ENCODE assay signal across 9 cellular contexts in the genomic region with DNA sequence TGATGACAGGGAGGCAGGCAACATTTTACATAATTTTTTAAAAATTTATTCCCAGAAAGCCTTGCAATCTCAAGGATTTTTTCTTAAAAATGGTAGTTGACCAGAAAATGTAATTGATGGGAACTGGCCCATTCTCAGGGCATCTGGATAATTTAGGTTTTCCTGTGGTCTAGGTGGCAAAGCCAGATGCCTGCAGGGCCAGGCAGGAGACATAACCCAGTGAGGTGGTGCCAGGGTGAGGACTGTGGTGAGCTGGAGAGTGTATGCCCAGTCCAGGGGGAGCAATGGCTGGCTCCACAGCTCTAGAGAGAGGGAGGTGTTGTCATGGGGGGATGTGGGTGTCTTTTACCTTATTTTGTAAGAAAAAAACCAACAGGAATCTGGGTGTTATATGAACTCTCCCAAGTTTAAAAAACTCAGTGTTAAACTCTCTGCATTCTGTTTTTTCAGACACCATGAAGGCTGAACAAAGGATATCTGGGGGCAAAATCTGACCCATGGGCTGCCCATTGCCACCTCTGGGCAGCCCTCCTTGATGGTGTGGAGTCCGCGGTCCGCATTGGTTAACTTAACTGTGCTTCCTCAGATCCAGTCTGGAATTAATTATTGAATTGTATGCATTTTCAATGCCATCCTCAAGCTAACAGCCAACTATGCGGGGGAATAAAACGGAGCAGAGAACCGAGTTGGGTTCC. TPM values are rescaled to one million over a fixed set of nuclear protein-coding genes. Genes with fewer than 3 reads are reported as not detected.
DNase-seq lines count a peak whose midpoint lies in the region; ATAC-seq and TF ChIP-seq lines count a peak whose summit lies in the region.
"Had no signal": no experiment of that assay in that cellular context is flagged by ENCODE, and none has a peak within 500 bp of the region (broad histone marks: within the 10 kb centered on the region; RNA-seq: fewer than 3 reads in every experiment).

No MANE protein-coding gene starts in this region.

- H3K4me3 ChIP-seq in HCT116 (replicated peaks in 1 of 2; ENCODE audit: low read depth in 1 of 2, low read length in 2 of 2): peak overlapping the region; percentile 19 to 34; a peak in 3 of 4 replicates
- peak overlapping the region; percentile 52 for H3K4me3 ChIP-seq in adipocyte (ENCODE audit: low read length)
- H3K4me3 ChIP-seq in left ventricle myocardium inferior: peak overlapping the region; percentile 31
- H3K4me3 ChIP-seq in subcutaneous abdominal adipose tissue (ENCODE audit: low read depth in 1 of 5, low read length in 5 of 5): peak overlapping the region; percentile 12 to 54 (median 51)
- H3K4me3 ChIP-seq: ovary had no signal

- no TSS peak for BruUV-seq in HCT116 (replicated peaks; lab: Mats Ljungman, UMichigan)

- H3K9me3 ChIP-seq in HCT116 (ENCODE audit: control insufficient read depth in 1 of 2, insufficient read depth in 1 of 2, low read depth in 1 of 2, low read length in 2 of 2) (peaks cover 0 to 5% of the 10 kb centered on the region in 2 experiments; a peak in 1 of 4 replicates), adipocyte (ENCODE audit: control insufficient read depth, low read length) (peaks cover 12% of the 10 kb centered on the region), left ventricle myocardium inferior (replicated peaks) (peaks cover 13% of the 10 kb centered on the region), subcutaneous abdominal adipose tissue (ENCODE audit: control insufficient read depth in 5 of 5, low read length in 5 of 5) (peaks cover 2 to 11% (median 7%) of the 10 kb centered on the region in 5 donors)
- H3K9me3 ChIP-seq: ovary had no signal

- peak overlapping the region; percentile 97 for H2AFZ ChIP-seq in HCT116 (ENCODE audit: low read depth, low read length, poor library complexity, severe bottlenecking)

- no peaks in the 10 kb centered on the region for H3K79me2 ChIP-seq in HCT116 (ENCODE audit: insufficient read depth, low read length)

- DNase-seq in HCT116 (ENCODE audit: low read depth, low spot score): no peak
- peak; percentile 14 for DNase-seq in adipocyte (ENCODE audit: low read depth)
- no peak for DNase-seq in left ventricle myocardium inferior
- DNase-seq in stimulated activated CD4-positive, alpha-beta T cell treated with anti-CD3 and anti-CD28 coated beads, Interleukin-2, amount 100 ng/mL, for 48 hours: no peak
- DNase-seq in caudate nucleus (lab: John Stamatoyannopoulos, UW): no peak

- RAD21 ChIA-PET in HCT116 (lab: Charles Lee; ENCODE audit: low non-redundant PET in 1 of 2, low total read pairs in 2 of 2, uncharacterized antibody in 2 of 2, unreplicated experiment in 2 of 2): interaction anchor here in 1 of 2 experiments (0.6 to 1.2 kb wide), 3 partner anchors 9 to 279 kb away, joined by 3 to 4 read pairs (median 4); no protein-coding TSS in a partner anchor

- POLR2A ChIA-PET in HCT116 (lab: Charles Lee): interaction anchor here (1.1 kb wide), 1 partner anchor 176 kb away, joined by 3 read pairs; no protein-coding TSS in a partner anchor

- no peaks in the 10 kb centered on the region for H3K27me3 ChIP-seq in HCT116 (ENCODE audit: insufficient read depth, low read length)
- H3K27me3 ChIP-seq in adipocyte (replicated peaks; ENCODE audit: control insufficient read depth, insufficient read depth, low read length): no peaks in the 10 kb centered on the region
- H3K27me3 ChIP-seq in left ventricle myocardium inferior (ENCODE audit: low read depth): no peaks in the 10 kb centered on the region
- H3K27me3 ChIP-seq in subcutaneous abdominal adipose tissue (ENCODE audit: control insufficient read depth in 5 of 5, insufficient read depth in 4 of 5, low read length in 5 of 5): peaks cover 0 to 6% (median 0%) of the 10 kb centered on the region in 5 donors
- H3K27me3 ChIP-seq: ovary had no signal

- H3K27ac ChIP-seq in HCT116 (ENCODE audit: low read depth, low read length) (no peak overlapping the region), left ventricle myocardium inferior (replicated peaks) (no peak overlapping the region), subcutaneous abdominal adipose tissue (ENCODE audit: low read depth, low read length) (no peak overlapping the region), caudate nucleus (ENCODE audit: low read depth, low read length) (no peak overlapping the region)
- H3K27ac ChIP-seq: HL-60, ovary had no signal

- TF ChIP-seq POLR2A in HCT116 (IDR thresholded peaks at IDR 0.05; ENCODE audit: borderline replicate concordance, extremely low read depth, insufficient read depth, insufficient read length): no peak

- H3K4me2 ChIP-seq in HCT116 (ENCODE audit: low read length): peak overlapping the region; percentile 72

- TF ChIP-seq CTCF in HCT116 (IDR thresholded peaks at IDR 0.05 in 2 of 3, conservative IDR thresholded peaks at IDR 0.05 in 1 of 3; ENCODE audit: borderline replicate concordance in 1 of 3, insufficient read depth in 1 of 3, low read depth in 2 of 3, low read length in 2 of 3) (no peak), left ventricle myocardium inferior (IDR thresholded peaks at IDR 0.05; ENCODE audit: borderline replicate concordance) (no peak)

- peaks cover 0 to 8% of the 10 kb centered on the region in 2 experiments; a peak in 2 of 4 replicates for H3K4me1 ChIP-seq in HCT116 (ENCODE audit: control insufficient read depth in 1 of 2, insufficient read depth in 2 of 2, low read length in 2 of 2)
- H3K4me1 ChIP-seq in adipocyte (ENCODE audit: control insufficient read depth, insufficient read depth, low read length): peaks cover 9% of the 10 kb centered on the region
- H3K4me1 ChIP-seq in left ventricle myocardium inferior: peaks cover 13% of the 10 kb centered on the region
- peaks cover 0 to 4% (median 4%) of the 10 kb centered on the region in 5 donors for H3K4me1 ChIP-seq in subcutaneous abdominal adipose tissue (ENCODE audit: control insufficient read depth in 5 of 5, insufficient read depth in 5 of 5, low read length in 5 of 5)

- ATAC-seq in HCT116 (peak; percentile 66), GM18909 (IDR thresholded peaks at IDR 0.05; ENCODE audit: poor library complexity, unreplicated experiment) (no peak)

- H3K9me2 ChIP-seq in HCT116 (ENCODE audit: insufficient read depth): no peaks in the 10 kb centered on the region

- intact Hi-C loops in HCT116 (cut with micrococcal nuclease) (loop anchor here (1.0 to 2.0 kb wide), 4 partner anchors 120 to 278 kb away; no protein-coding TSS in a partner anchor), left ventricle myocardium inferior (cut with micrococcal nuclease) (loop anchor here (5.0 kb wide), 1 partner anchor 280 kb away; no protein-coding TSS in a partner anchor)

- CTCF ChIA-PET in HCT116 (lab: Charles Lee): interaction anchor here (0.8 to 2.4 kb wide), 21 partner anchors 9 to 411 kb away, joined by 3 to 15 read pairs (median 4); no protein-coding TSS in a partner anchor

- no peaks in the 10 kb centered on the region for H3K36me3 ChIP-seq in HCT116 (ENCODE audit: control insufficient read depth in 1 of 2, insufficient read depth in 2 of 2, low read length in 2 of 2)
- no peaks in the 10 kb centered on the region for H3K36me3 ChIP-seq in adipocyte (ENCODE audit: control insufficient read depth, insufficient read depth, low read length, severe bottlenecking)
- no peaks in the 10 kb centered on the region for H3K36me3 ChIP-seq in left ventricle myocardium inferior
- H3K36me3 ChIP-seq in subcutaneous abdominal adipose tissue (ENCODE audit: control insufficient read depth in 5 of 5, insufficient read depth in 5 of 5, low read length in 5 of 5): no peaks in the 10 kb centered on the region
- H3K36me3 ChIP-seq: ovary had no signal

- H4K20me1 ChIP-seq in HCT116 (ENCODE audit: insufficient read depth): no peaks in the 10 kb centered on the region

- no peak for TF ChIP-seq RAD21 in HCT116 (IDR thresholded peaks at IDR 0.05; ENCODE audit: low read depth)

- H3K9ac ChIP-seq in HCT116 (ENCODE audit: low read length): no peak overlapping the region
- H3K9ac ChIP-seq in adipocyte (ENCODE audit: low read length): peak overlapping the region; percentile 27
- H3K9ac ChIP-seq in subcutaneous abdominal adipose tissue (ENCODE audit: low read length in 5 of 5): no peak overlapping the region

TF ChIP-seq in HCT116, 20 proteins besides CTCF, POLR2A, EP300 and RAD21 (continues in another document):
- TF ChIP-seq POLR2AphosphoS5 (IDR thresholded peaks at IDR 0.05; ENCODE audit: low read depth, low read length) (no peak), JUND (IDR thresholded peaks at IDR 0.05) (no peak), SRF (IDR thresholded peaks at IDR 0.05; ENCODE audit: low read depth) (no peak), EZH2phosphoT487 (IDR thresholded peaks at IDR 0.05; ENCODE audit: borderline replicate concordance) (no peak), ZNF274 (IDR thresholded peaks at IDR 0.05; ENCODE audit: low read depth, low read length) (no peak), EGR1 (IDR thresholded peaks at IDR 0.05; ENCODE audit: low read depth) (no peak), CEBPB (IDR thresholded peaks at IDR 0.05; ENCODE audit: low read depth) (no peak), SIN3A (IDR thresholded peaks at IDR 0.05; ENCODE audit: low read depth) (no peak), FOSL1 (IDR thresholded peaks at IDR 0.05; ENCODE audit: low read depth) (no peak), SP1 (IDR thresholded peaks at IDR 0.05; ENCODE audit: low read depth) (no peak)
- TF ChIP-seq, protein P1, sequence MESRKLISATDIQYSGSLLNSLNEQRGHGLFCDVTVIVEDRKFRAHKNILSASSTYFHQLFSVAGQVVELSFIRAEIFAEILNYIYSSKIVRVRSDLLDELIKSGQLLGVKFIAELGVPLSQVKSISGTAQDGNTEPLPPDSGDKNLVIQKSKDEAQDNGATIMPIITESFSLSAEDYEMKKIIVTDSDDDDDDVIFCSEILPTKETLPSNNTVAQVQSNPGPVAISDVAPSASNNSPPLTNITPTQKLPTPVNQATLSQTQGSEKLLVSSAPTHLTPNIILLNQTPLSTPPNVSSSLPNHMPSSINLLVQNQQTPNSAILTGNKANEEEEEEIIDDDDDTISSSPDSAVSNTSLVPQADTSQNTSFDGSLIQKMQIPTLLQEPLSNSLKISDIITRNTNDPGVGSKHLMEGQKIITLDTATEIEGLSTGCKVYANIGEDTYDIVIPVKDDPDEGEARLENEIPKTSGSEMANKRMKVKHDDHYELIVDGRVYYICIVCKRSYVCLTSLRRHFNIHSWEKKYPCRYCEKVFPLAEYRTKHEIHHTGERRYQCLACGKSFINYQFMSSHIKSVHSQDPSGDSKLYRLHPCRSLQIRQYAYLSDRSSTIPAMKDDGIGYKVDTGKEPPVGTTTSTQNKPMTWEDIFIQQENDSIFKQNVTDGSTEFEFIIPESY (IDR thresholded peaks at IDR 0.05; ENCODE audit: extremely low read depth, insufficient replicate concordance, low read length): no peak
- TF ChIP-seq, protein P2, sequence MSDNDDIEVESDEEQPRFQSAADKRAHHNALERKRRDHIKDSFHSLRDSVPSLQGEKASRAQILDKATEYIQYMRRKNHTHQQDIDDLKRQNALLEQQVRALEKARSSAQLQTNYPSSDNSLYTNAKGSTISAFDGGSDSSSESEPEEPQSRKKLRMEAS (IDR thresholded peaks at IDR 0.05): no peak

RNA-seq across cellular contexts. Expression of a gene that starts 43.9 kb away (rescaled TPM):
- total RNA-seq in HCT116 (2021; ENCODE audit: unreplicated experiment) (60.2 TPM), left ventricle myocardium inferior (48.7 TPM)
- polyA plus RNA-seq in HCT116 (2012): 50.5 and 64.2 TPM in 2 replicates
